In genomic region chr2:132936791-132937190, GRCh38 we compare ENCODE assay signal across 16 cellular contexts.
DNase-seq lines count a peak whose midpoint lies in the region; ATAC-seq and TF ChIP-seq lines count a peak whose summit lies in the region.
"Had no signal": no experiment of that assay in that cellular context is flagged by ENCODE, and none has a peak within 500 bp of the region (broad histone marks: within the 10 kb centered on the region; RNA-seq: fewer than 3 reads in every experiment).

No MANE protein-coding gene starts in this region.

- H3K9ac ChIP-seq in SK-N-MC (ENCODE audit: insufficient read length) = no peak overlapping the region

- TF ChIP-seq CTCF in omental fat pad (IDR thresholded peaks at IDR 0.05) (no peak), hepatocyte (IDR thresholded peaks at IDR 0.05; ENCODE audit: poor library complexity) (no peak)

- H3K4me3 ChIP-seq in SK-N-MC (no peak overlapping the region; the same call in 1 of the 2 replicates), hepatocyte (no peak overlapping the region)
- H3K4me3 ChIP-seq: colonic mucosa had no signal

- H3K79me2 ChIP-seq in hepatocyte = no peaks in the 10 kb centered on the region

- no peak for DNase-seq in SK-N-MC (ENCODE audit: low read depth, low spot score)
- DNase-seq in nucleus accumbens (lab: John Stamatoyannopoulos, UW) = no peak
- DNase-seq in medulla oblongata (ENCODE audit: extremely low spot score) = no peak
- no peak for DNase-seq in omental fat pad (ENCODE audit: low spot score)
- no peak for DNase-seq in hepatocyte (ENCODE audit: low spot score)
- DNase-seq: activated T-cell treated with anti-CD3 and anti-CD28 coated beads, Interleukin-2, amount 50 U/mL, for 72 hours; aorta; colonic mucosa; left ventricle myocardium superior; NCI-H1092; NCI-H446; right cardiac atrium had no signal

- H3K27me3 ChIP-seq in hepatocyte = no peaks in the 10 kb centered on the region
- H3K27me3 ChIP-seq: colonic mucosa had no signal

- 69% methylated on average over 1 of the region's 1 CpG for WGBS in hepatocyte (ENCODE audit: low lambda C conversion rate, missing lambda C conversion rate)

- H3K4me2 ChIP-seq in hepatocyte = no peak overlapping the region

- H3K9me3 ChIP-seq in SK-N-MC (ENCODE audit: low read depth, low read length) = no peaks in the 10 kb centered on the region
- H3K9me3 ChIP-seq in hepatocyte (ENCODE audit: low read depth) = no peaks in the 10 kb centered on the region
- H3K9me3 ChIP-seq: colonic mucosa had no signal

- no peak overlapping the region for H2AFZ ChIP-seq in hepatocyte

- H3K27ac ChIP-seq in SK-N-MC = peak overlapping the region; percentile 49; the same call in 1 of the 2 replicates
- H3K27ac ChIP-seq in hepatocyte = no peak overlapping the region
- H3K27ac ChIP-seq: colonic mucosa had no signal

- H3K4me1 ChIP-seq in hepatocyte (ENCODE audit: insufficient read depth) = no peaks in the 10 kb centered on the region
- H3K4me1 ChIP-seq: colonic mucosa had no signal

- no peaks in the 10 kb centered on the region for H3K9me2 ChIP-seq in hepatocyte (replicated peaks; ENCODE audit: insufficient read depth)

- H4K20me1 ChIP-seq in hepatocyte (ENCODE audit: insufficient read depth, poor library complexity, severe bottlenecking) = no peaks in the 10 kb centered on the region

- H3K36me3 ChIP-seq in SK-N-MC (ENCODE audit: insufficient read depth, low read length) (no peaks in the 10 kb centered on the region), hepatocyte (replicated peaks; ENCODE audit: insufficient read depth, low read depth) (no peaks in the 10 kb centered on the region)
- H3K36me3 ChIP-seq: colonic mucosa had no signal

- ATAC-seq in GM18520 (IDR thresholded peaks at IDR 0.05; ENCODE audit: unreplicated experiment) (peak; percentile 88), GM21447 (IDR thresholded peaks at IDR 0.05; ENCODE audit: unreplicated experiment) (peak; percentile 83), HG03066 (IDR thresholded peaks at IDR 0.05; ENCODE audit: low read depth, unreplicated experiment) (peak; percentile 66), omental fat pad (ENCODE audit: low FRiP score) (no peak)
- ATAC-seq: activated T-cell treated with anti-CD3 and anti-CD28 coated beads, Interleukin-2, amount 50 U/mL, for 72 hours; esophagus mucosa; left ventricle myocardium superior; right cardiac atrium had no signal
